9 cellular contexts compared by ENCODE assay signal in the genomic region with DNA sequence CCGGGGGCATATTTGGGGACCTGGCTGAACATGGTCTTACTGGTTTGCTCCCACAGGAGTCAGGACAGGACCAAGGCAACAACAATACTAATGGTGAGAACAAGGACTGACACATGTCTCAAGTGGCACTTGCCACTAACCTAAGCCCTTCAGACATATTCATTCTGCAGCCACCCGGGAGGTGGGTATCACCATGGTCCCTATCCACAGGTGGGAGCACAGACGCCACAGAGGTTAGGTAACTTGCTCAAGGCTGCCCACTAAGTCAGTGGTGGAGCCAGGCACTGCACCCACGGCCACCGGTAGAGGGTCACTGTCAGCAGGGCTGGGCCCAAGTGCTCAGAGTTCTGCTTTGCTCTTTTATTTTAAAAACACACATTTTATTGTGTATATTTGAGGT. TPM values are rescaled to one million over a fixed set of nuclear protein-coding genes. Genes with fewer than 3 reads are reported as not detected.
A peak's percentile ranks its signal among the peaks of the same experiment; 100 is the strongest.
DNase-seq lines count a peak whose midpoint lies in the region; ATAC-seq and TF ChIP-seq lines count a peak whose summit lies in the region.
"Had no signal": no experiment of that assay in that cellular context is flagged by ENCODE, and none has a peak within 500 bp of the region (broad histone marks: within the 10 kb centered on the region; RNA-seq: fewer than 3 reads in every experiment).

No MANE protein-coding gene starts in this region.

- POLR2A ChIA-PET in PC-3 (lab: Charles Lee; ENCODE audit: unreplicated experiment), result no interaction called here

- CTCF ChIA-PET in PC-3 (lab: Charles Lee), result no interaction called here

- no peaks in the 10 kb centered on the region for H3K27me3 Mint-ChIP-seq in activated T-cell treated with anti-CD3 and anti-CD28 coated beads, Interleukin-2, amount 50 U/mL, for 24 hours

- H3K4me2 ChIP-seq in PC-3 (ENCODE audit: low read length), result no peak overlapping the region

- H3K36me3 Mint-ChIP-seq in activated T-cell treated with anti-CD3 and anti-CD28 coated beads, Interleukin-2, amount 50 U/mL, for 24 hours (ENCODE audit: low read depth), result no peaks in the 10 kb centered on the region

- H3K4me3 ChIP-seq in PC-3 (ENCODE audit: low read length), result no peak overlapping the region
- no peak overlapping the region for H3K4me3 ChIP-seq in heart left ventricle
- H3K4me3 ChIP-seq: spleen had no signal

- peak; percentile 30 for DNase-seq in activated T-cell treated with anti-CD3 and anti-CD28 coated beads, Interleukin-2, amount 50 U/mL, for 24 hours
- DNase-seq in activated T-cell treated with anti-CD3 and anti-CD28 coated beads, Interleukin-2, amount 50 U/mL, for 1 hour, result no peak
- DNase-seq in PC-3 (no peak), heart left ventricle (no peak), RKO (ENCODE audit: low spot score) (no peak)
- no peak for DNase-seq in stimulated activated naive CD8-positive, alpha-beta T cell treated with anti-CD3 and anti-CD28 coated beads, Interleukin-15, Interleukin-2, amounts not matched to agents 100 U/mL and 50 U/mL, for 24 hours
- no peak for DNase-seq in effector CD4-positive, alpha-beta T cell

- H3K4me1 Mint-ChIP-seq in activated T-cell treated with anti-CD3 and anti-CD28 coated beads, Interleukin-2, amount 50 U/mL, for 24 hours (ENCODE audit: low read depth), result no peaks in the 10 kb centered on the region

- TF ChIP-seq CTCF in PC-3 (conservative IDR thresholded peaks at IDR 0.05; ENCODE audit: low read depth, low read length) (peak; percentile 43; the same call in 1 of the 2 replicates), heart left ventricle (IDR thresholded peaks at IDR 0.05) (peak in 7 of 12 donors; percentile 7 to 37 (median 15))

- TF ChIP-seq POLR2A in heart left ventricle (IDR thresholded peaks at IDR 0.05), result no peak

- H4K20me1 ChIP-seq in PC-3 (ENCODE audit: low read length), result no peaks in the 10 kb centered on the region

- no peak overlapping the region for H3K27ac Mint-ChIP-seq in activated T-cell treated with anti-CD3 and anti-CD28 coated beads, Interleukin-2, amount 50 U/mL, for 24 hours

- 74 to 77% (median 75%) methylated on average over 4 to 5 of the region's 5 CpGs for WGBS in heart left ventricle, 4 donors

- no peak overlapping the region for H3K9ac ChIP-seq in PC-3 (ENCODE audit: low read length)

- ATAC-seq in PC-3 (peak; percentile 61), heart left ventricle (peak in 1 of 4 donors; percentile 35), HG03432 (IDR thresholded peaks at IDR 0.05; ENCODE audit: unreplicated experiment) (no peak)
- peak; percentile 31 for ATAC-seq in stimulated activated naive CD8-positive, alpha-beta T cell treated with anti-CD3 and anti-CD28 coated beads, Interleukin-15, Interleukin-2, amounts not matched to agents 100 U/mL and 50 U/mL, for 24 hours

- H3K79me2 ChIP-seq in PC-3 (ENCODE audit: low read length), result no peaks in the 10 kb centered on the region

- no peaks in the 10 kb centered on the region for H3F3A ChIP-seq in PC-3 (ENCODE audit: low read length, unreplicated experiment)

- H3K4me1 ChIP-seq in PC-3 (ENCODE audit: insufficient read depth, low read length), result no peaks in the 10 kb centered on the region
- no peaks in the 10 kb centered on the region for H3K4me1 ChIP-seq in heart left ventricle
- H3K4me1 ChIP-seq: spleen had no signal

- H3K27ac ChIP-seq in PC-3 (ENCODE audit: low read length) (no peak overlapping the region), heart left ventricle (no peak overlapping the region)
- H3K27ac ChIP-seq: spleen had no signal

- H3K4me3 Mint-ChIP-seq in activated T-cell treated with anti-CD3 and anti-CD28 coated beads, Interleukin-2, amount 50 U/mL, for 24 hours, result no peak overlapping the region

- no peaks in the 10 kb centered on the region for H3K36me3 ChIP-seq in PC-3 (ENCODE audit: low read depth, low read length)
- H3K36me3 ChIP-seq in heart left ventricle, result peaks cover 0 to 22% (median 0%) of the 10 kb centered on the region in 9 donors
- H3K36me3 ChIP-seq: spleen had no signal

- H3K9me2 ChIP-seq in PC-3 (replicated peaks; ENCODE audit: low read length), result no peaks in the 10 kb centered on the region

- no peaks in the 10 kb centered on the region for H3K9me3 Mint-ChIP-seq in activated T-cell treated with anti-CD3 and anti-CD28 coated beads, Interleukin-2, amount 50 U/mL, for 24 hours

- no peak overlapping the region for H2AFZ ChIP-seq in PC-3 (ENCODE audit: low read length)

- intact Hi-C loops in PC-3 (cut with micrococcal nuclease) (no loop called here), heart left ventricle (cut with DNase I) (no loop called here)

- BruUV-seq in PC-3 (replicated peaks; lab: Mats Ljungman, UMichigan), result no TSS peak

- H3K9me3 ChIP-seq in PC-3 (ENCODE audit: low read length) (no peaks in the 10 kb centered on the region), heart left ventricle (no peaks in the 10 kb centered on the region)
- H3K9me3 ChIP-seq: spleen had no signal

- H3K27me3 ChIP-seq in PC-3 (ENCODE audit: low read length) (no peaks in the 10 kb centered on the region), heart left ventricle (no peaks in the 10 kb centered on the region)

RNA-seq across cellular contexts. Expression of a gene that starts 29.8 kb away (rescaled TPM):
- total RNA-seq in PC-3 (2014; rRNA removed), result 29.8 and 30.4 TPM in 2 replicates
- 10 to 100 TPM; 33.3 to 57.6 (median 46.4) TPM for total RNA-seq in heart left ventricle
- polyA plus RNA-seq in heart left ventricle, result 10 to 100 TPM; 20.9 to 60.1 TPM
